ENCODE assay signal across 21 cellular contexts in genomic region chr12:71447691-71448660, GRCh38. TPM values are rescaled to one million over a fixed set of nuclear protein-coding genes. Genes with fewer than 3 reads are reported as not detected.
DNase-seq lines count a peak whose midpoint lies in the region; ATAC-seq and TF ChIP-seq lines count a peak whose summit lies in the region.
"Had no signal": no experiment of that assay in that cellular context is flagged by ENCODE, and none has a peak within 500 bp of the region (broad histone marks: within the 10 kb centered on the region; RNA-seq: fewer than 3 reads in every experiment).

No MANE protein-coding gene starts in this region.

- H3K9me3 ChIP-seq in MG63 (no peaks in the 10 kb centered on the region), neural progenitor cell (ENCODE audit: low read depth) (no peaks in the 10 kb centered on the region)
- H3K9me3 ChIP-seq in CD4-positive, alpha-beta memory T cell (ENCODE audit: control insufficient read depth in 1 of 2, low read length in 2 of 2): no peaks in the 10 kb centered on the region
- H3K9me3 ChIP-seq: A549, gastrocnemius medialis, lower lobe of right lung, vagina had no signal

- H3K4me3 ChIP-seq in AG04449 (ENCODE audit: low read depth, low read length) (no peak overlapping the region), MG63 (no peak overlapping the region), neural progenitor cell (no peak overlapping the region)
- no peak overlapping the region for H3K4me3 ChIP-seq in CD4-positive, alpha-beta memory T cell (ENCODE audit: low read length in 2 of 2)
- H3K4me3 ChIP-seq: A549, gastrocnemius medialis, lower lobe of right lung, vagina had no signal

- H3K79me2 ChIP-seq in neural progenitor cell (ENCODE audit: low read depth): no peaks in the 10 kb centered on the region

- H2AFZ ChIP-seq in neural progenitor cell (replicated peaks): peak overlapping the region; percentile 63

- no peaks in the 10 kb centered on the region for H3K27me3 Mint-ChIP-seq in neural progenitor cell (ENCODE audit: insufficient read depth, low read depth)
- H3K27me3 Mint-ChIP-seq in CD4-positive, alpha-beta memory T cell: peaks cover 21 to 27% of the 10 kb centered on the region in 2 donors

- peaks cover 21% of the 10 kb centered on the region for H3K36me3 Mint-ChIP-seq in neural progenitor cell
- H3K36me3 Mint-ChIP-seq in CD4-positive, alpha-beta memory T cell: no peaks in the 10 kb centered on the region
- H3K36me3 Mint-ChIP-seq: CD8-positive, alpha-beta T cell; naive thymus-derived CD8-positive, alpha-beta T cell had no signal

- H3F3A ChIP-seq in neural progenitor cell (ENCODE audit: low read depth): no peaks in the 10 kb centered on the region

- H3K4me1 ChIP-seq in neural progenitor cell: peaks cover 4% of the 10 kb centered on the region
- no peaks in the 10 kb centered on the region for H3K4me1 ChIP-seq in CD4-positive, alpha-beta memory T cell (ENCODE audit: insufficient read depth, low read length)
- H3K4me1 ChIP-seq: A549, lower lobe of right lung, vagina had no signal

- H3K27ac Mint-ChIP-seq in neural progenitor cell: no peak overlapping the region
- no peak overlapping the region for H3K27ac Mint-ChIP-seq in CD4-positive, alpha-beta memory T cell
- H3K27ac Mint-ChIP-seq: CD8-positive, alpha-beta T cell had no signal

- H3K4me3 Mint-ChIP-seq in neural progenitor cell: no peak overlapping the region
- no peak overlapping the region for H3K4me3 Mint-ChIP-seq in CD4-positive, alpha-beta memory T cell
- H3K4me3 Mint-ChIP-seq: CD8-positive, alpha-beta T cell; naive thymus-derived CD8-positive, alpha-beta T cell had no signal

- in situ Hi-C loops in GM13976 (cut with MboI; ENCODE audit: low sequenced_read_pairs, unreplicated experiment): no loop called here

- peak overlapping the region; percentile 22 for H3K4me2 ChIP-seq in neural progenitor cell
- H3K4me2 ChIP-seq: A549 had no signal

- intact Hi-C loops in Right ventricle myocardium inferior (cut with DNase I): no loop called here
- intact Hi-C loops in CD4-positive, alpha-beta memory T cell (cut with micrococcal nuclease): no loop called here

- DNase-seq in AG04449 (ENCODE audit: low read depth, low spot score) (peak; percentile 26), MG63 (peak; percentile 35), fibroblast of peridontal ligament (ENCODE audit: extremely low read depth) (peak; percentile 23), neural progenitor cell (ENCODE audit: low spot score) (no peak), NCI-H1417 treated with DMSO at 0.1 percent for 48 hours (lab: John Stamatoyannopoulos, UW) (no peak), GM13976 (ENCODE audit: low spot score) (no peak), Right ventricle myocardium inferior (ENCODE audit: missing footprints) (no peak)
- DNase-seq in CD4-positive, alpha-beta memory T cell: no peak
- DNase-seq: activated CD4-positive, alpha-beta T cell treated with anti-CD3 and anti-CD28 coated beads for 1 hour; activated effector memory CD4-positive, alpha-beta T cell treated with anti-CD3 and anti-CD28 coated beads, Interleukin-2, amount 50 U/mL, for 16 hours; CD8-positive, alpha-beta T cell; cortex of kidney; gastrocnemius medialis; lower lobe of right lung; MV-4-11; naive thymus-derived CD8-positive, alpha-beta T cell; NCI-H2171; PC-3; T-helper 9 cell had no signal

- peaks cover 5% of the 10 kb centered on the region for H3K9me3 Mint-ChIP-seq in neural progenitor cell
- peaks cover 0 to 6% (median 0%) of the 10 kb centered on the region in 8 donors for H3K9me3 Mint-ChIP-seq in CD4-positive, alpha-beta memory T cell
- H3K9me3 Mint-ChIP-seq: CD8-positive, alpha-beta T cell had no signal

- H4K20me1 ChIP-seq in neural progenitor cell (ENCODE audit: low read depth): no peaks in the 10 kb centered on the region

- TF ChIP-seq CTCF in AG04449 (IDR thresholded peaks at IDR 0.05; ENCODE audit: insufficient read depth, low read length, missing control alignments) (no peak), neural progenitor cell (IDR thresholded peaks at IDR 0.05) (no peak), GM13976 (IDR thresholded peaks at IDR 0.05; ENCODE audit: borderline replicate concordance, control extremely low read depth, extremely low read depth, insufficient read depth, missing control alignments) (no peak)

- H3K4me1 Mint-ChIP-seq in neural progenitor cell: peaks cover 12% of the 10 kb centered on the region
- no peaks in the 10 kb centered on the region for H3K4me1 Mint-ChIP-seq in CD4-positive, alpha-beta memory T cell

- no peaks in the 10 kb centered on the region for H3K36me3 ChIP-seq in MG63
- no peaks in the 10 kb centered on the region for H3K36me3 ChIP-seq in neural progenitor cell
- H3K36me3 ChIP-seq in CD4-positive, alpha-beta memory T cell (ENCODE audit: insufficient read depth, low read length): no peaks in the 10 kb centered on the region
- H3K36me3 ChIP-seq: gastrocnemius medialis, lower lobe of right lung, vagina had no signal

- H3K27me3 ChIP-seq in MG63 (no peaks in the 10 kb centered on the region), neural progenitor cell (peaks cover 19% of the 10 kb centered on the region)
- H3K27me3 ChIP-seq in CD4-positive, alpha-beta memory T cell (ENCODE audit: insufficient read depth, low read length): no peaks in the 10 kb centered on the region
- H3K27me3 ChIP-seq: gastrocnemius medialis, vagina had no signal

- ATAC-seq in Right ventricle myocardium inferior: no peak
- ATAC-seq: A549; CD8-positive, alpha-beta T cell; lower lobe of right lung; naive thymus-derived CD8-positive, alpha-beta T cell; PC-3 had no signal

- POLR2A ChIA-PET in AG04449 (lab: Yijun Ruan, JAX): no interaction called here
- POLR2A ChIA-PET in CD4-positive, alpha-beta memory T cell (lab: Charles Lee; ENCODE audit: partially characterized antibody): no interaction called here

- CTCF ChIA-PET in AG04449 (lab: Yijun Ruan, JAX): no interaction called here
- CTCF ChIA-PET in CD4-positive, alpha-beta memory T cell (lab: Charles Lee; ENCODE audit: partially characterized antibody): no interaction called here

- H3K9ac ChIP-seq in neural progenitor cell: no peak overlapping the region

- H3K27ac ChIP-seq in neural progenitor cell: no peak overlapping the region
- no peak overlapping the region for H3K27ac ChIP-seq in CD4-positive, alpha-beta memory T cell (ENCODE audit: low read depth, low read length)
- H3K27ac ChIP-seq: A549, lower lobe of right lung, vagina had no signal

RNA-seq across cellular contexts. Expression of gene LGR5, which starts 8.4 kb away (rescaled TPM):
- total RNA-seq in MG63 (2014; rRNA removed; shearing (Covaris generic); ENCODE audit: low replicate concordance): not detected in 2 replicates
- total RNA-seq in neural progenitor cell (ENCODE audit: low replicate concordance) (0.71 and 1.4 TPM in 2 replicates), Right ventricle myocardium inferior (not detected)
- total RNA-seq in CD4-positive, alpha-beta memory T cell: not detected
- not detected for polyA plus RNA-seq in CD4-positive, alpha-beta memory T cell
- total RNA-seq: CD8-positive, alpha-beta T cell; naive thymus-derived CD8-positive, alpha-beta T cell had no signal
- polyA plus RNA-seq: A549; naive thymus-derived CD8-positive, alpha-beta T cell had no signal

Comparison
In these comparisons a context has a peak if more than half of its experiments do, and no peak if none do; other contexts are left out.
1. DNase-seq: peak in AG04449 (single experiment), MG63 (single experiment) and fibroblast of peridontal ligament (single experiment); none in neural progenitor cell (single experiment), NCI-H1417 treated with DMSO at 0.1 percent for 48 hours (single experiment), GM13976 (single experiment), Right ventricle myocardium inferior (single experiment) and CD4-positive, alpha-beta memory T cell (0 of 5).